ENCODE assay signal across 8 cellular contexts in genomic region chr2:27303093-27304025, GRCh38. TPM values are rescaled to one million over a fixed set of nuclear protein-coding genes. Genes with fewer than 3 reads are reported as not detected.
DNase-seq lines count a peak whose midpoint lies in the region; ATAC-seq and TF ChIP-seq lines count a peak whose summit lies in the region.

No MANE protein-coding gene starts in this region.

- no peaks in the 10 kb centered on the region for H3K9me3 Mint-ChIP-seq in activated T-helper 17 cell treated with anti-CD3 and anti-CD28 coated beads, Interleukin-2, amount 50 U/mL, for 72 hours

- no peaks in the 10 kb centered on the region for H3K79me2 ChIP-seq in OCI-LY3 (ENCODE audit: low read length)

- H3K36me3 Mint-ChIP-seq in activated T-helper 17 cell treated with anti-CD3 and anti-CD28 coated beads, Interleukin-2, amount 50 U/mL, for 72 hours (ENCODE audit: low read depth) = peaks cover 4% of the 10 kb centered on the region

- H3K27ac ChIP-seq in OCI-LY3 (ENCODE audit: low read length) (peak overlapping the region; percentile 10; the same call in 1 of the 2 replicates), foreskin keratinocyte (no peak overlapping the region), ovary (no peak overlapping the region)

- intact Hi-C loops in ovary (cut with DNase I) = loop anchor here in 1 of 4 donors (10.0 kb wide), 1 partner anchor 459 kb away; the partner anchor contains the start of gene DPYSL5

- peak; percentile 78 for TF ChIP-seq CTCF in OCI-LY3 (IDR thresholded peaks at IDR 0.05; ENCODE audit: low read depth, low read length)
- TF ChIP-seq CTCF in foreskin keratinocyte (conservative IDR thresholded peaks at IDR 0.05) = peak; percentile 94
- peak; percentile 63 to 72 (median 64) for TF ChIP-seq CTCF in ovary (IDR thresholded peaks at IDR 0.05)

- H3K27me3 ChIP-seq in OCI-LY3 (ENCODE audit: low read depth, low read length) = no peaks in the 10 kb centered on the region
- peaks cover 40% of the 10 kb centered on the region for H3K27me3 ChIP-seq in foreskin keratinocyte
- peaks cover 4% of the 10 kb centered on the region for H3K27me3 ChIP-seq in ovary

- peak overlapping the region; percentile 100 for H2AFZ ChIP-seq in OCI-LY3 (ENCODE audit: low read depth, low read length)

- H3K9me3 ChIP-seq in OCI-LY3 (ENCODE audit: insufficient read depth, low read length) = no peaks in the 10 kb centered on the region
- no peaks in the 10 kb centered on the region for H3K9me3 ChIP-seq in ovary

- no peak overlapping the region for H3K27ac Mint-ChIP-seq in activated T-helper 17 cell treated with anti-CD3 and anti-CD28 coated beads, Interleukin-2, amount 50 U/mL, for 72 hours

- H3K36me3 ChIP-seq in OCI-LY3 (replicated peaks; ENCODE audit: low read depth, low read length) (no peaks in the 10 kb centered on the region), ovary (no peaks in the 10 kb centered on the region)

- H3K4me3 ChIP-seq in OCI-LY3 (ENCODE audit: low read length) = peak overlapping the region; percentile 91
- H3K4me3 ChIP-seq in ovary = peak overlapping the region; percentile 30

- ATAC-seq in activated T-helper 17 cell treated with anti-CD3 and anti-CD28 coated beads, Interleukin-2, amount 50 U/mL, for 72 hours (replicated peaks) = peak; percentile 81
- ATAC-seq in foreskin keratinocyte = peak; percentile 38
- ATAC-seq in GM18870 (IDR thresholded peaks at IDR 0.05; ENCODE audit: unreplicated experiment) = no peak
- ATAC-seq in GM18907 (IDR thresholded peaks at IDR 0.05; ENCODE audit: unreplicated experiment) = no peak

- peaks cover 4% of the 10 kb centered on the region for H3K4me1 ChIP-seq in OCI-LY3 (ENCODE audit: low read length)
- no peaks in the 10 kb centered on the region for H3K4me1 ChIP-seq in foreskin keratinocyte
- peaks cover 4% of the 10 kb centered on the region for H3K4me1 ChIP-seq in ovary (ENCODE audit: insufficient read depth)

- H3K9ac ChIP-seq in OCI-LY3 (ENCODE audit: low read length) = peak overlapping the region; percentile 70

- H3K4me1 Mint-ChIP-seq in activated T-helper 17 cell treated with anti-CD3 and anti-CD28 coated beads, Interleukin-2, amount 50 U/mL, for 72 hours = no peaks in the 10 kb centered on the region

- peak; percentile 78 for DNase-seq in EH (ENCODE audit: low read depth)
- DNase-seq in Kasumi-1 (lab: John Stamatoyannopoulos, UW) = peak; percentile 70 to 87
- peak in 1 of 2 donors; percentile 54 for DNase-seq in foreskin keratinocyte
- peak in 1 of 5 donors; percentile 38 for DNase-seq in ovary

- H3K4me2 ChIP-seq in OCI-LY3 (ENCODE audit: low read length) = peak overlapping the region; percentile 94

- 17 to 18% (median 18%) methylated on average over 25 of the region's 25 CpGs for WGBS in ovary, 3 donors

- H4K20me1 ChIP-seq in OCI-LY3 (ENCODE audit: insufficient read depth, low read length) = no peaks in the 10 kb centered on the region

- H3K4me3 Mint-ChIP-seq in activated T-helper 17 cell treated with anti-CD3 and anti-CD28 coated beads, Interleukin-2, amount 50 U/mL, for 72 hours = peak overlapping the region; percentile 51

- TF ChIP-seq POLR2A in ovary (IDR thresholded peaks at IDR 0.05) = no peak

- no peak for TF ChIP-seq EP300 in ovary (IDR thresholded peaks at IDR 0.05)

- peaks cover 19% of the 10 kb centered on the region for H3K27me3 Mint-ChIP-seq in activated T-helper 17 cell treated with anti-CD3 and anti-CD28 coated beads, Interleukin-2, amount 50 U/mL, for 72 hours

RNA-seq across cellular contexts. Expression of gene UCN, which starts 4.9 kb away (rescaled TPM):
- 1 to 10 TPM; 1.7 to 2.4 TPM for total RNA-seq in activated T-helper 17 cell treated with anti-CD3 and anti-CD28 coated beads, Interleukin-2, amount 50 U/mL, for 72 hours
- total RNA-seq in foreskin keratinocyte (0.14 and 0.31 TPM in 2 replicates), ovary (1 to 10 TPM; 1.4 to 5.6 (median 1.6) TPM)
- polyA plus RNA-seq in foreskin keratinocyte (0.30 and 0.50 TPM in 2 replicates), ovary (1 to 10 TPM in 1 of 2 donors, not detected in 1; 1.5 TPM)

RNA-seq across cellular contexts. Expression of gene MPV17, which starts 19.5 kb away (rescaled TPM):
- total RNA-seq in activated T-helper 17 cell treated with anti-CD3 and anti-CD28 coated beads, Interleukin-2, amount 50 U/mL, for 72 hours = 10 to 100 TPM; 77.2 to 89.2 TPM
- total RNA-seq in foreskin keratinocyte = 76.9 and 78.6 TPM in 2 replicates
- polyA plus RNA-seq in foreskin keratinocyte = 91.3 and 93.6 TPM in 2 replicates
- total RNA-seq in ovary = 10 to 100 TPM; 47.0 to 64.3 (median 59.9) TPM
- 100 to 1,000 TPM in 1 of 2 donors, 10 to 100 TPM in 1; 61.8 to 169 TPM for polyA plus RNA-seq in ovary

RNA-seq across cellular contexts. Expression of gene TRIM54, which starts 21.1 kb away (rescaled TPM):
- total RNA-seq in activated T-helper 17 cell treated with anti-CD3 and anti-CD28 coated beads, Interleukin-2, amount 50 U/mL, for 72 hours = under 1 TPM in 1 of 2 donors, not detected in 1; 0.13 TPM
- total RNA-seq in foreskin keratinocyte (not detected in 2 replicates), ovary (under 1 TPM in 4 of 7 donors, not detected in 3; 0.12 to 0.72 (median 0.49) TPM)
- polyA plus RNA-seq in foreskin keratinocyte (not detected in 2 replicates), ovary (under 1 TPM; 0.20 to 0.21 TPM)

RNA-seq across cellular contexts. Expression of gene DNAJC5G, which starts 28.1 kb away (rescaled TPM):
- total RNA-seq in activated T-helper 17 cell treated with anti-CD3 and anti-CD28 coated beads, Interleukin-2, amount 50 U/mL, for 72 hours = not detected
- total RNA-seq in foreskin keratinocyte = not detected in 2 replicates
- polyA plus RNA-seq in foreskin keratinocyte = not detected in 2 replicates
- under 1 TPM in 1 of 7 donors, not detected in 6; 0.56 TPM for total RNA-seq in ovary
- polyA plus RNA-seq in ovary = under 1 TPM; 0.16 to 0.83 TPM

RNA-seq across cellular contexts. Expression of gene SLC30A3, which starts 40.5 kb away (rescaled TPM):
- under 1 TPM in 1 of 2 donors, not detected in 1; 0.50 TPM for total RNA-seq in activated T-helper 17 cell treated with anti-CD3 and anti-CD28 coated beads, Interleukin-2, amount 50 U/mL, for 72 hours
- total RNA-seq in foreskin keratinocyte (0.07 TPM in 1 of 2 replicates, not detected in the other), ovary (1 to 10 TPM in 1 of 7 donors, under 1 TPM in 3, not detected in 3; 0.23 to 1.1 (median 0.45) TPM)
- polyA plus RNA-seq in foreskin keratinocyte (0.04 TPM in 2 replicates), ovary (under 1 TPM; 0.27 to 0.38 TPM)

Comparison
In these comparisons a context has a peak if more than half of its experiments do, and no peak if none do; other contexts are left out.
1. ATAC-seq: peak in activated T-helper 17 cell treated with anti-CD3 and anti-CD28 coated beads, Interleukin-2, amount 50 U/mL, for 72 hours (single experiment) and foreskin keratinocyte (single experiment); none in GM18870 (single experiment) and GM18907 (single experiment).
2. Peak in every context shown above with its lines, with median percentiles within 50 percentile points of each other: CTCF ChIP-seq.